1 cellular context compared by ENCODE assay signal in the genomic region with DNA sequence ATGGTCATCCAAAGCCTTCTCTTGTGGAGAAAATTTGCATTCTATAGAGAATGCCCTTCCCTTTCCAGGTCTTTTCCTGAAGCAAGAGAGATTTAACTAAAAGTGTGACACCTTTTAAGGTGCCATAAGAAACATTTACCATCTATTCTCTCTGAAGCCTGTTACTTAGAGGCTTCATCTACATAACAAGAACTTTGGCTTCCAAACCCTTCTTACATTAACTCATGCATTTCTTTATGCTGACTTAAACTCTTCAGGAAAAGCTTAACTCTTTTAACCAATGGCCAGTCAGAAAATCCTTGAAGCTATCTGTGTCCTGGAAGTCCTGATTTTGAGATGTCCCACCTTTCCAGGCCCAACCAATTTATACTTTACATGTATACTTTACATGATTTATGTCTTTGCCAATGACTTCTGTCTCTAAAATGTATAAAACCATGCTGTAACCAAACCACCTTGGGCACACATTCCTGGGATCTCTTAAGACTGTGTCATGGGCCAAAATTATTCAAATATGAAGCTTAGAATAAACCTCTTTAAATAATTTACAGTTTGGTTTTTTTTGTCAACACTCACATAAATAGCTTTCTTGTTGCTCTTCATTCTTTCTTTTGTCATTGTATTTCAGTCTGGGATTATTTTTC.
TF ChIP-seq lines count a peak whose summit lies in the region.

No MANE protein-coding gene starts in this region.

TF ChIP-seq in IMR-90, 13 proteins besides CTCF, POLR2A, EP300 and RAD21:
- TF ChIP-seq BHLHE40 (IDR thresholded peaks at IDR 0.05; ENCODE audit: low read depth, low read length) (no peak), RFX5 (IDR thresholded peaks at IDR 0.05; ENCODE audit: low read depth, low read length) (no peak), RCOR1 (IDR thresholded peaks at IDR 0.05; ENCODE audit: insufficient replicate concordance, low read length) (no peak), FOS (IDR thresholded peaks at IDR 0.05; ENCODE audit: low read depth, low read length) (no peak), MAZ (IDR thresholded peaks at IDR 0.05; ENCODE audit: borderline replicate concordance, low read depth, low read length) (no peak), SMC3 (IDR thresholded peaks at IDR 0.05; ENCODE audit: low read depth, low read length) (no peak), CEBPB (IDR thresholded peaks at IDR 0.05; ENCODE audit: low read depth, low read length) (no peak), ELK1 (IDR thresholded peaks at IDR 0.05; ENCODE audit: borderline replicate concordance, low read depth, low read length) (no peak), USF2 (IDR thresholded peaks at IDR 0.05; ENCODE audit: low read depth, low read length) (no peak), CHD1 (IDR thresholded peaks at IDR 0.05; ENCODE audit: low read depth, low read length) (no peak), NFE2L2 (IDR thresholded peaks at IDR 0.05; ENCODE audit: low read depth, low read length) (no peak), MXI1 (IDR thresholded peaks at IDR 0.05; ENCODE audit: borderline replicate concordance, low read depth, low read length) (no peak), MAFK (IDR thresholded peaks at IDR 0.05; ENCODE audit: low read depth, low read length) (no peak)
TF ChIP-seq in IMR-90: peak in this region for 0.
